9 cellular contexts compared by ENCODE assay signal in genomic region chrX:19772306-19772705, GRCh38.
DNase-seq lines count a peak whose midpoint lies in the region; ATAC-seq, FAIRE-seq and TF ChIP-seq lines count a peak whose summit lies in the region.
"Had no signal": no experiment of that assay in that cellular context is flagged by ENCODE, and none has a peak within 500 bp of the region (broad histone marks: within the 10 kb centered on the region; RNA-seq: fewer than 3 reads in every experiment).

No MANE protein-coding gene starts in this region.

- H3K27ac Mint-ChIP-seq in effector memory CD8-positive, alpha-beta T cell = peak overlapping the region; percentile 80 to 85
- H3K27ac Mint-ChIP-seq in osteocyte (ENCODE audit: unreplicated experiment) = peak overlapping the region; percentile 78

- DNase-seq in COLO829 (ENCODE audit: low spot score) (peak; percentile 21), NCI-H526 treated with DMSO at 0.1 percent for 48 hours (lab: John Stamatoyannopoulos, UW) (peak; percentile 13), osteocyte (ENCODE audit: extremely low spot score, unreplicated experiment) (no peak), 8988T (no peak), GM12891 (ENCODE audit: insufficient read length, low spot score) (no peak)
- no peak for DNase-seq in effector memory CD8-positive, alpha-beta T cell
- DNase-seq: NK-92 treated with Interleukin-12 subunit alpha and Interleukin-12 subunit beta, amount 100 ng/mL, for 24 hours had no signal

- no peaks in the 10 kb centered on the region for H3K9me3 Mint-ChIP-seq in effector memory CD8-positive, alpha-beta T cell
- no peaks in the 10 kb centered on the region for H3K9me3 Mint-ChIP-seq in osteocyte (ENCODE audit: unreplicated experiment)

- no peak for FAIRE-seq in GM12891 (lab: Jason Lieb, UNC)

- peaks cover 49 to 58% of the 10 kb centered on the region in 2 donors for H3K4me1 Mint-ChIP-seq in effector memory CD8-positive, alpha-beta T cell (ENCODE audit: low read depth in 2 of 2)
- peaks cover 19% of the 10 kb centered on the region for H3K4me1 Mint-ChIP-seq in osteocyte (ENCODE audit: unreplicated experiment)

- no peak for TF ChIP-seq POLR2A in GM12891 (IDR thresholded peaks at IDR 0.05; ENCODE audit: low read depth, low read length)

- H3K4me3 Mint-ChIP-seq in effector memory CD8-positive, alpha-beta T cell = peak overlapping the region; percentile 74
- peak overlapping the region; percentile 1 for H3K4me3 Mint-ChIP-seq in osteocyte (ENCODE audit: unreplicated experiment)

- no peaks in the 10 kb centered on the region for H3K27me3 Mint-ChIP-seq in effector memory CD8-positive, alpha-beta T cell
- H3K27me3 Mint-ChIP-seq in osteocyte (ENCODE audit: unreplicated experiment) = no peaks in the 10 kb centered on the region

- peaks cover 26% of the 10 kb centered on the region for H3K36me3 Mint-ChIP-seq in effector memory CD8-positive, alpha-beta T cell (ENCODE audit: insufficient read depth)
- H3K36me3 Mint-ChIP-seq in osteocyte (ENCODE audit: unreplicated experiment) = no peaks in the 10 kb centered on the region

- TF ChIP-seq CTCF in osteocyte (IDR thresholded peaks at IDR 0.05) = no peak

- ATAC-seq in effector memory CD8-positive, alpha-beta T cell (replicated peaks) = peak; percentile 23
- ATAC-seq in GM19035 (IDR thresholded peaks at IDR 0.05; ENCODE audit: unreplicated experiment) (no peak), HG02973 (IDR thresholded peaks at IDR 0.05; ENCODE audit: unreplicated experiment) (no peak)

TF ChIP-seq in GM12891, 5 proteins besides CTCF, POLR2A, EP300 and RAD21:
- TF ChIP-seq POLR2AphosphoS5 (IDR thresholded peaks at IDR 0.05; ENCODE audit: low read depth, low read length) (no peak), SPI1 (IDR thresholded peaks at IDR 0.05; ENCODE audit: low read depth, low read length) (no peak), POU2F2 (IDR thresholded peaks at IDR 0.05; ENCODE audit: low read depth, low read length) (no peak), TAF1 (IDR thresholded peaks at IDR 0.05; ENCODE audit: low read depth, low read length) (no peak), PAX5 (IDR thresholded peaks at IDR 0.05; ENCODE audit: insufficient read depth, low read length, severe bottlenecking) (no peak)

Comparison
In these comparisons a context has a peak if more than half of its experiments do, and no peak if none do; other contexts are left out.
1. DNase-seq: peak in COLO829 (single experiment) and NCI-H526 treated with DMSO at 0.1 percent for 48 hours (single experiment); none in effector memory CD8-positive, alpha-beta T cell (0 of 3), osteocyte (single experiment), 8988T (single experiment) and GM12891 (single experiment).